ENCODE assay signal across 25 cellular contexts in genomic region chr5:91521313-91521712, GRCh38.
"Had no signal": no experiment of that assay in that cellular context is flagged by ENCODE, and none has a peak within 500 bp of the region (broad histone marks: within the 10 kb centered on the region; RNA-seq: fewer than 3 reads in every experiment).

No MANE protein-coding gene starts in this region.

- H3K4me1 ChIP-seq: psoas muscle, right atrium auricular region, spleen, tibial artery had no signal

- H3K27me3 Mint-ChIP-seq: brain; dendritic cell treated with granulocyte-macrophage colony-stimulating factor and Interleukin-4, amounts not matched to agents 40 ng/mL and 50 ng/mL, for 4 days; stimulated activated naive CD8-positive, alpha-beta T cell treated with anti-CD3 and anti-CD28 coated beads, Interleukin-15, Interleukin-2, amounts not matched to agents 100 ng/mL and 50 ng/mL, for 24 hours had no signal

- ATAC-seq: left cardiac atrium; natural killer cell treated with Interleukin-12 subunit alpha and Interleukin-12 subunit beta and Interleukin-15 and Interleukin-18, amount 100 ng/mL, for 72 hours; psoas muscle; T-cell had no signal

- H3K4me3 Mint-ChIP-seq: activated T-cell treated with anti-CD3 and anti-CD28 coated beads, Interleukin-2, amount 50 U/mL, for 4 hours; brain; dendritic cell treated with granulocyte-macrophage colony-stimulating factor and Interleukin-4, amounts not matched to agents 40 ng/mL and 50 ng/mL, for 4 days; memory B cell; natural killer cell treated with Interleukin-12 subunit alpha and Interleukin-12 subunit beta and Interleukin-15 and Interleukin-18, amount 100 ng/mL, for 72 hours; stimulated activated naive CD8-positive, alpha-beta T cell treated with anti-CD3 and anti-CD28 coated beads, Interleukin-15, Interleukin-2, amounts not matched to agents 100 ng/mL and 50 ng/mL, for 24 hours; T-cell; T-helper 2 cell treated with Interferon-gamma antibody and Interleukin-4, amounts not matched to agents 5 μg/mL and 100 μg/mL, for 36 hours had no signal

- H3K36me3 Mint-ChIP-seq: brain; memory B cell; natural killer cell treated with Interleukin-12 subunit alpha and Interleukin-12 subunit beta and Interleukin-15 and Interleukin-18, amount 100 ng/mL, for 72 hours; T-cell had no signal

- H3K9me3 Mint-ChIP-seq: activated T-cell treated with anti-CD3 and anti-CD28 coated beads, Interleukin-2, amount 50 U/mL, for 4 hours; dendritic cell treated with granulocyte-macrophage colony-stimulating factor and Interleukin-4, amounts not matched to agents 40 ng/mL and 50 ng/mL, for 4 days; memory B cell; natural killer cell treated with Interleukin-12 subunit alpha and Interleukin-12 subunit beta and Interleukin-15 and Interleukin-18, amount 100 ng/mL, for 72 hours; stimulated activated naive CD8-positive, alpha-beta T cell treated with anti-CD3 and anti-CD28 coated beads, Interleukin-15, Interleukin-2, amounts not matched to agents 100 ng/mL and 50 ng/mL, for 24 hours; T-cell; T-helper 2 cell treated with Interferon-gamma antibody and Interleukin-4, amounts not matched to agents 5 μg/mL and 100 μg/mL, for 36 hours had no signal

- H3K27ac ChIP-seq: psoas muscle, right atrium auricular region, spleen, tibial artery, VCaP had no signal

- H3K27me3 ChIP-seq: right atrium auricular region, spleen, tibial artery had no signal

- H3K4me1 Mint-ChIP-seq: brain, memory B cell, T-cell had no signal

- H3K27ac Mint-ChIP-seq: brain; dendritic cell treated with granulocyte-macrophage colony-stimulating factor and Interleukin-4, amounts not matched to agents 40 ng/mL and 50 ng/mL, for 4 days; memory B cell; natural killer cell treated with Interleukin-12 subunit alpha and Interleukin-12 subunit beta and Interleukin-15 and Interleukin-18, amount 100 ng/mL, for 72 hours; stimulated activated naive CD8-positive, alpha-beta T cell treated with anti-CD3 and anti-CD28 coated beads, Interleukin-15, Interleukin-2, amounts not matched to agents 100 ng/mL and 50 ng/mL, for 24 hours; T-cell; T-helper 2 cell treated with Interferon-gamma antibody and Interleukin-4, amounts not matched to agents 5 μg/mL and 100 μg/mL, for 36 hours had no signal

- DNase-seq: activated CD4-positive, alpha-beta T cell treated with anti-CD3 and anti-CD28 coated beads for 1 hour; activated CD4-positive, alpha-beta T cell treated with anti-CD3 and anti-CD28 coated beads, Interleukin-2, amount 50 U/mL, for 4 hours; activated CD8-positive, alpha-beta memory T cell treated with anti-CD3 and anti-CD28 coated beads, Interleukin-2, amount 50 U/mL, for 48 hours; activated naive CD4-positive, alpha-beta T cell treated with Interleukin-2 at 50 U/mL for 16 hours; activated T-cell treated with anti-CD3 and anti-CD28 coated beads, Interleukin-2, amount 50 U/mL, for 4 hours; anterior cingulate cortex; caudate nucleus; effector CD4-positive, alpha-beta T cell; erythroblast; glutamatergic neuron; hippocampal formation; left cardiac atrium; psoas muscle; spleen; stimulated activated CD4-positive, alpha-beta T cell treated with anti-CD3 and anti-CD28 coated beads, Interleukin-4, amount 100 ng/mL, for 1 hour; T-cell; tibial artery had no signal
